20 cellular contexts compared by ENCODE assay signal in genomic region chr10:47249881-47250280, GRCh38. TPM values are rescaled to one million over a fixed set of nuclear protein-coding genes. Genes with fewer than 3 reads are reported as not detected.
A peak's percentile ranks its signal among the peaks of the same experiment; 100 is the strongest.
DNase-seq lines count a peak whose midpoint lies in the region; ATAC-seq and TF ChIP-seq lines count a peak whose summit lies in the region.
"Had no signal": no experiment of that assay in that cellular context is flagged by ENCODE, and none has a peak within 500 bp of the region (broad histone marks: within the 10 kb centered on the region; RNA-seq: fewer than 3 reads in every experiment).

No MANE protein-coding gene starts in this region.

- H3K4me3 ChIP-seq in osteoblast (ENCODE audit: insufficient read depth, low read length), result no peak overlapping the region
- H3K4me3 ChIP-seq: BLaER1 treated with 17β-estradiol and CSF1 and Interleukin-3, amounts not matched to agents 10 nM and 100 nM; GM12878; HAP-1 had no signal

- H3K4me1 ChIP-seq in osteoblast (ENCODE audit: insufficient read depth, low read length), result peaks cover 14% of the 10 kb centered on the region
- H3K4me1 ChIP-seq: HAP-1 had no signal

- no peak overlapping the region for H2AFZ ChIP-seq in osteoblast (ENCODE audit: low read length)

- no peaks in the 10 kb centered on the region for H3K36me3 Mint-ChIP-seq in type B pancreatic cell
- no peaks in the 10 kb centered on the region for H3K36me3 Mint-ChIP-seq in stimulated activated naive B cell treated with anti-CD40 and anti-IgM and Interleukin-4, amounts not matched to agents 10 μg/mL and 1 μg/mL and 100 μg/mL, for 72 hours
- H3K36me3 Mint-ChIP-seq: CD8-positive, alpha-beta T cell had no signal

- no peaks in the 10 kb centered on the region for H3K36me3 ChIP-seq in KOPT-K1 (ENCODE audit: insufficient read depth, low read length)
- no peaks in the 10 kb centered on the region for H3K36me3 ChIP-seq in osteoblast (ENCODE audit: insufficient read depth, low read length)
- H3K36me3 ChIP-seq: BLaER1 treated with 17β-estradiol and CSF1 and Interleukin-3, amounts not matched to agents 10 nM and 100 nM; HAP-1 had no signal

- no peaks in the 10 kb centered on the region for H4K20me1 ChIP-seq in osteoblast (ENCODE audit: insufficient read depth, low read length)
- H4K20me1 ChIP-seq: BLaER1 treated with 17β-estradiol and CSF1 and Interleukin-3, amounts not matched to agents 10 nM and 100 nM had no signal

- peaks cover 22% of the 10 kb centered on the region for H3K27me3 ChIP-seq in osteoblast (ENCODE audit: insufficient read depth, low read length)

- DNase-seq in activated CD8-positive, alpha-beta memory T cell treated with anti-CD3 and anti-CD28 coated beads for 24 hours, result peak; percentile 45
- DNase-seq in activated CD8-positive, alpha-beta memory T cell treated with anti-CD3 and anti-CD28 coated beads, Interleukin-2, amount 50 U/mL, for 4 hours, result no peak
- DNase-seq in islet precursor cell (peak; percentile 45), type B pancreatic cell (ENCODE audit: extremely low spot score, unreplicated experiment) (peak; percentile 45), osteoblast (ENCODE audit: insufficient read length, low spot score, missing footprints) (no peak), NCI-H1930 (lab: John Stamatoyannopoulos, UW) (no peak)
- DNase-seq in stimulated activated naive B cell treated with anti-CD40 and anti-IgM and Interleukin-4, amounts not matched to agents 10 μg/mL and 1 μg/mL and 100 μg/mL, for 72 hours, result no peak
- DNase-seq: 8988T; Calu3; CD8-positive, alpha-beta T cell; DMS 273 treated with DMSO at 0.1 percent for 48 hours; DMS53; DND-41; EL had no signal

- H3K4me1 Mint-ChIP-seq in type B pancreatic cell (ENCODE audit: unreplicated experiment), result peaks cover 5% of the 10 kb centered on the region
- H3K4me1 Mint-ChIP-seq in stimulated activated naive B cell treated with anti-CD40 and anti-IgM and Interleukin-4, amounts not matched to agents 10 μg/mL and 1 μg/mL and 100 μg/mL, for 72 hours, result peaks cover 5 to 8% of the 10 kb centered on the region in 2 donors

- no peak overlapping the region for H3K4me2 ChIP-seq in osteoblast (ENCODE audit: insufficient read depth, low read length)
- H3K4me2 ChIP-seq: BLaER1 treated with 17β-estradiol and CSF1 and Interleukin-3, amounts not matched to agents 10 nM and 100 nM had no signal

- H3K9me3 ChIP-seq in KOPT-K1 (ENCODE audit: insufficient read depth, low read length, poor library complexity, severe bottlenecking) (no peaks in the 10 kb centered on the region), osteoblast (ENCODE audit: low read depth, low read length) (no peaks in the 10 kb centered on the region)
- H3K9me3 ChIP-seq: BLaER1 treated with 17β-estradiol and CSF1 and Interleukin-3, amounts not matched to agents 10 nM and 100 nM; HAP-1 had no signal

- H3K27ac Mint-ChIP-seq in type B pancreatic cell, result no peak overlapping the region
- H3K27ac Mint-ChIP-seq in stimulated activated naive B cell treated with anti-CD40 and anti-IgM and Interleukin-4, amounts not matched to agents 10 μg/mL and 1 μg/mL and 100 μg/mL, for 72 hours, result no peak overlapping the region
- H3K27ac Mint-ChIP-seq: CD8-positive, alpha-beta T cell had no signal

- ATAC-seq in stimulated activated naive B cell treated with anti-CD40 and anti-IgM and Interleukin-4, amounts not matched to agents 10 μg/mL and 1 μg/mL and 100 μg/mL, for 72 hours (replicated peaks), result no peak
- ATAC-seq: CD8-positive, alpha-beta T cell; GM12878 had no signal

- no peak overlapping the region for H3K4me3 Mint-ChIP-seq in type B pancreatic cell
- no peak overlapping the region for H3K4me3 Mint-ChIP-seq in stimulated activated naive B cell treated with anti-CD40 and anti-IgM and Interleukin-4, amounts not matched to agents 10 μg/mL and 1 μg/mL and 100 μg/mL, for 72 hours
- H3K4me3 Mint-ChIP-seq: CD8-positive, alpha-beta T cell had no signal

- H3K79me2 ChIP-seq in osteoblast (ENCODE audit: insufficient read depth, low read length), result no peaks in the 10 kb centered on the region

- no peaks in the 10 kb centered on the region for H3K9me3 Mint-ChIP-seq in type B pancreatic cell
- H3K9me3 Mint-ChIP-seq in stimulated activated naive B cell treated with anti-CD40 and anti-IgM and Interleukin-4, amounts not matched to agents 10 μg/mL and 1 μg/mL and 100 μg/mL, for 72 hours, result no peaks in the 10 kb centered on the region
- H3K9me3 Mint-ChIP-seq: CD8-positive, alpha-beta T cell had no signal

- peaks cover 9% of the 10 kb centered on the region for H3K27me3 Mint-ChIP-seq in type B pancreatic cell
- no peaks in the 10 kb centered on the region for H3K27me3 Mint-ChIP-seq in stimulated activated naive B cell treated with anti-CD40 and anti-IgM and Interleukin-4, amounts not matched to agents 10 μg/mL and 1 μg/mL and 100 μg/mL, for 72 hours

- H3K27ac ChIP-seq in KOPT-K1 (ENCODE audit: low read depth, low read length, poor library complexity, severe bottlenecking), result peak overlapping the region; percentile 9
- no peak overlapping the region for H3K27ac ChIP-seq in osteoblast (ENCODE audit: low read depth, low read length)
- H3K27ac ChIP-seq: BLaER1 treated with 17β-estradiol and CSF1 and Interleukin-3, amounts not matched to agents 10 nM and 100 nM had no signal

- TF ChIP-seq CTCF in type B pancreatic cell (conservative IDR thresholded peaks at IDR 0.05), result no peak
- no peak for TF ChIP-seq CTCF in osteoblast (IDR thresholded peaks at IDR 0.05; ENCODE audit: extremely low read depth, low read depth, low read length)

RNA-seq across cellular contexts. Expression of gene GDF10, which starts 50.1 kb away (rescaled TPM):
- total RNA-seq in type B pancreatic cell (ENCODE audit: low replicate concordance), result 0.57 and 46.8 TPM in 2 replicates
- total RNA-seq in osteoblast, result under 0.01 TPM in 2 replicates
- total RNA-seq: Calu3, G401, GM12878, HT-29 had no signal

Comparison
In these comparisons a context has a peak if more than half of its experiments do, and no peak if none do; other contexts are left out.
1. DNase-seq: peak in activated CD8-positive, alpha-beta memory T cell treated with anti-CD3 and anti-CD28 coated beads for 24 hours (single experiment), islet precursor cell (single experiment) and type B pancreatic cell (single experiment); none in activated CD8-positive, alpha-beta memory T cell treated with anti-CD3 and anti-CD28 coated beads, Interleukin-2, amount 50 U/mL, for 4 hours (single experiment), osteoblast (single experiment), stimulated activated naive B cell treated with anti-CD40 and anti-IgM and Interleukin-4, amounts not matched to agents 10 μg/mL and 1 μg/mL and 100 μg/mL, for 72 hours (single experiment) and NCI-H1930 (0 of 2).